In genomic region chr3:187845826-187846225, GRCh38 we compare ENCODE assay signal across 26 cellular contexts.
"Had no signal": no experiment of that assay in that cellular context is flagged by ENCODE, and none has a peak within 500 bp of the region (broad histone marks: within the 10 kb centered on the region; RNA-seq: fewer than 3 reads in every experiment).

No MANE protein-coding gene starts in this region.

- ATAC-seq: effector memory CD8-positive, alpha-beta T cell; esophagus mucosa; gastrocnemius medialis; heart right ventricle; left cardiac atrium; left lung; left ventricle myocardium superior; lower lobe of right lung; mucosa of descending colon had no signal

- H3K9me3 ChIP-seq: colonic mucosa, esophagus squamous epithelium, gastrocnemius medialis, heart right ventricle, left lung, lower lobe of right lung, mucosa of descending colon had no signal

- H3K36me3 ChIP-seq: colonic mucosa, esophagus squamous epithelium, gastrocnemius medialis, heart right ventricle, left lung, lower lobe of right lung had no signal

- H3K27ac ChIP-seq: colonic mucosa, epithelial cell of prostate, esophagus squamous epithelium, gastrocnemius medialis, heart right ventricle, left lung, lower lobe of right lung had no signal

- H3K4me1 ChIP-seq: gastrocnemius medialis, lower lobe of right lung had no signal

- FAIRE-seq: endometrium, islet of Langerhans, keratinocyte had no signal

- H3K27me3 ChIP-seq: colonic mucosa, gastrocnemius medialis, left lung had no signal

- DNase-seq: colonic mucosa; cortex of kidney; effector CD8-positive, alpha-beta T cell; effector memory CD8-positive, alpha-beta T cell; endodermal cell; erythroblast; esophagus squamous epithelium; foreskin fibroblast; foreskin melanocyte; gastrocnemius medialis; glutamatergic neuron; head of caudate nucleus; heart right ventricle; hippocampal formation; left cardiac atrium; left lung; left ventricle myocardium superior; lower lobe of right lung; mesenchymal stem cell; mucosa of descending colon; naive B cell had no signal

- H3K4me3 ChIP-seq: colonic mucosa, esophagus squamous epithelium, gastrocnemius medialis, heart right ventricle, left lung, lower lobe of right lung, mucosa of descending colon had no signal
